ENCODE assay signal across 12 cellular contexts in the genomic region with DNA sequence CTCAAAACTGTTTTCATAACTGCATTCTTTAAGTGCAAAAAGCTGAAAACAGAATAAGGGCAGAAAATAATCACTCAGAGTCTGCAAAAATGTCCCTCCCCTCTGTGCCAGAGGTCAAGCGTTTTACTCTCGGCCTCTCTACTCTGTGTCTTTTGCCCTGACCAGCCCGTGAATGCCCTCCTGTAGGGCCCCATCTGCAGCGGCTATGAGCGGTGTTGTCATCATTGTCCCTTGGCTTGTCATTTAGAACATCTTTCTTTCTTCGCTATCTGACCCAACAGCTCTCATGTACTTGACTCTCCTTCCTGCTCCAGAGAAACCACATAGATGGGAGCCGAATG. TPM values are rescaled to one million over a fixed set of nuclear protein-coding genes. Genes with fewer than 3 reads are reported as not detected.
DNase-seq lines count a peak whose midpoint lies in the region; ATAC-seq and TF ChIP-seq lines count a peak whose summit lies in the region.
"Had no signal": no experiment of that assay in that cellular context is flagged by ENCODE, and none has a peak within 500 bp of the region (broad histone marks: within the 10 kb centered on the region; RNA-seq: fewer than 3 reads in every experiment).

No MANE protein-coding gene starts in this region.

- no peaks in the 10 kb centered on the region for H3K9me3 ChIP-seq in left ventricle myocardium inferior (replicated peaks)
- no peaks in the 10 kb centered on the region for H3K9me3 ChIP-seq in Peyer's patch
- no peaks in the 10 kb centered on the region for H3K9me3 ChIP-seq in esophagus squamous epithelium
- H3K9me3 ChIP-seq: ascending aorta had no signal

- H3K27me3 Mint-ChIP-seq in stimulated activated memory B cell treated with anti-CD40 and anti-IgM and Interleukin-4, amounts not matched to agents 10 μg/mL and 1 μg/mL and 100 μg/mL, for 72 hours, result no peaks in the 10 kb centered on the region

- TF ChIP-seq CTCF in left ventricle myocardium inferior (IDR thresholded peaks at IDR 0.05; ENCODE audit: borderline replicate concordance) (no peak), Peyer's patch (IDR thresholded peaks at IDR 0.05) (no peak), esophagus squamous epithelium (IDR thresholded peaks at IDR 0.05) (no peak)

- peaks cover 80% of the 10 kb centered on the region for H3K4me1 Mint-ChIP-seq in stimulated activated effector memory CD8-positive, alpha-beta T cell treated with anti-CD3 and anti-CD28 coated beads, Interleukin-12 subunit alpha, Interleukin-12 subunit beta, amount 100 ng/mL, for 72 hours
- peaks cover 77% of the 10 kb centered on the region for H3K4me1 Mint-ChIP-seq in stimulated activated memory B cell treated with anti-CD40 and anti-IgM and Interleukin-4, amounts not matched to agents 10 μg/mL and 1 μg/mL and 100 μg/mL, for 72 hours

- 80 to 85% methylated on average over 7 of the region's 7 CpGs for WGBS in esophagus squamous epithelium, 2 donors

- peaks cover 85% of the 10 kb centered on the region for H3K4me1 ChIP-seq in left ventricle myocardium inferior
- H3K4me1 ChIP-seq in Peyer's patch, result peaks cover 0 to 12% (median 7%) of the 10 kb centered on the region in 4 donors
- peaks cover 28 to 100% (median 72%) of the 10 kb centered on the region in 3 donors for H3K4me1 ChIP-seq in esophagus squamous epithelium

- H3K27me3 ChIP-seq in left ventricle myocardium inferior (ENCODE audit: low read depth), result no peaks in the 10 kb centered on the region
- no peaks in the 10 kb centered on the region for H3K27me3 ChIP-seq in Peyer's patch
- H3K27me3 ChIP-seq in esophagus squamous epithelium, result no peaks in the 10 kb centered on the region
- H3K27me3 ChIP-seq: ascending aorta, hepatocyte had no signal

- H3K27ac ChIP-seq in left ventricle myocardium inferior (replicated peaks), result peak overlapping the region; percentile 84
- H3K27ac ChIP-seq in Peyer's patch, result no peak overlapping the region
- H3K27ac ChIP-seq in esophagus squamous epithelium, result peak overlapping the region; percentile 14 to 62 (median 30)
- H3K27ac ChIP-seq: ascending aorta, hepatocyte had no signal

- H3K4me3 Mint-ChIP-seq in stimulated activated effector memory CD8-positive, alpha-beta T cell treated with anti-CD3 and anti-CD28 coated beads, Interleukin-12 subunit alpha, Interleukin-12 subunit beta, amount 100 ng/mL, for 72 hours, result peak overlapping the region; percentile 36
- H3K4me3 Mint-ChIP-seq in stimulated activated memory B cell treated with anti-CD40 and anti-IgM and Interleukin-4, amounts not matched to agents 10 μg/mL and 1 μg/mL and 100 μg/mL, for 72 hours, result no peak overlapping the region

- TF ChIP-seq POLR2A in Peyer's patch (IDR thresholded peaks at IDR 0.05) (no peak), esophagus squamous epithelium (IDR thresholded peaks at IDR 0.05) (no peak)

- intact Hi-C loops in left ventricle myocardium inferior (cut with micrococcal nuclease), result loop anchor here (5.0 to 10.0 kb wide), 2 partner anchors 154 to 299 kb away; no protein-coding TSS in a partner anchor
- intact Hi-C loops in left cardiac atrium (cut with DNase I), result loop anchor here in 1 of 2 donors (1.0 kb wide), 2 partner anchors 154 to 273 kb away; a partner anchor contains a TSS
- intact Hi-C loops in esophagus squamous epithelium (cut with DNase I), result loop anchor here (5.0 kb wide), 1 partner anchor 186 kb away; a partner anchor contains a TSS
- intact Hi-C loops in head of caudate nucleus (cut with DNase I), result loop anchor here (5.0 kb wide), 1 partner anchor 154 kb away; no protein-coding TSS in a partner anchor

- H3K36me3 ChIP-seq in left ventricle myocardium inferior (no peaks in the 10 kb centered on the region), Peyer's patch (no peaks in the 10 kb centered on the region), esophagus squamous epithelium (peaks cover 0 to 21% (median 0%) of the 10 kb centered on the region in 3 donors)
- H3K36me3 ChIP-seq: ascending aorta had no signal

- no peaks in the 10 kb centered on the region for H3K9me3 Mint-ChIP-seq in stimulated activated effector memory CD8-positive, alpha-beta T cell treated with anti-CD3 and anti-CD28 coated beads, Interleukin-12 subunit alpha, Interleukin-12 subunit beta, amount 100 ng/mL, for 72 hours
- no peaks in the 10 kb centered on the region for H3K9me3 Mint-ChIP-seq in stimulated activated memory B cell treated with anti-CD40 and anti-IgM and Interleukin-4, amounts not matched to agents 10 μg/mL and 1 μg/mL and 100 μg/mL, for 72 hours
- H3K9me3 Mint-ChIP-seq: T-helper 1 cell treated with Interleukin-12 subunit alpha and Interleukin-12 subunit beta and Interleukin-4 antibody, amounts not matched to agents 30 μg/mL and 1 μg/mL, for 36 hours; WTC11 had no signal

- peak overlapping the region; percentile 84 for H3K27ac Mint-ChIP-seq in stimulated activated effector memory CD8-positive, alpha-beta T cell treated with anti-CD3 and anti-CD28 coated beads, Interleukin-12 subunit alpha, Interleukin-12 subunit beta, amount 100 ng/mL, for 72 hours
- no peak overlapping the region for H3K27ac Mint-ChIP-seq in stimulated activated memory B cell treated with anti-CD40 and anti-IgM and Interleukin-4, amounts not matched to agents 10 μg/mL and 1 μg/mL and 100 μg/mL, for 72 hours
- H3K27ac Mint-ChIP-seq: WTC11 had no signal

- H3K4me3 ChIP-seq in left ventricle myocardium inferior, result no peak overlapping the region
- H3K4me3 ChIP-seq in Peyer's patch, result no peak overlapping the region
- no peak overlapping the region for H3K4me3 ChIP-seq in esophagus squamous epithelium
- H3K4me3 ChIP-seq: ascending aorta, hepatocyte had no signal

- no peak for DNase-seq in left ventricle myocardium inferior
- DNase-seq in left cardiac atrium, result no peak
- peak in 2 of 3 donors; percentile 11 to 42 for DNase-seq in Peyer's patch
- DNase-seq in esophagus squamous epithelium (lab: John Stamatoyannopoulos, UW), result no peak
- no peak for DNase-seq in stimulated activated effector memory CD8-positive, alpha-beta T cell treated with anti-CD3 and anti-CD28 coated beads, Interleukin-12 subunit alpha, Interleukin-12 subunit beta, amount 100 ng/mL, for 72 hours (ENCODE audit: low spot score in 2 of 2)
- no peak for DNase-seq in head of caudate nucleus

- peaks cover 66% of the 10 kb centered on the region for H3K36me3 Mint-ChIP-seq in stimulated activated effector memory CD8-positive, alpha-beta T cell treated with anti-CD3 and anti-CD28 coated beads, Interleukin-12 subunit alpha, Interleukin-12 subunit beta, amount 100 ng/mL, for 72 hours
- H3K36me3 Mint-ChIP-seq in stimulated activated memory B cell treated with anti-CD40 and anti-IgM and Interleukin-4, amounts not matched to agents 10 μg/mL and 1 μg/mL and 100 μg/mL, for 72 hours, result peaks cover 16% of the 10 kb centered on the region
- H3K36me3 Mint-ChIP-seq: WTC11 had no signal

- ATAC-seq in left cardiac atrium (no peak), HG03457 (IDR thresholded peaks at IDR 0.05; ENCODE audit: unreplicated experiment) (no peak)
- no peak for ATAC-seq in stimulated activated effector memory CD8-positive, alpha-beta T cell treated with anti-CD3 and anti-CD28 coated beads, Interleukin-12 subunit alpha, Interleukin-12 subunit beta, amount 100 ng/mL, for 72 hours
- ATAC-seq in stimulated activated memory B cell treated with anti-CD40 and anti-IgM and Interleukin-4, amounts not matched to agents 10 μg/mL and 1 μg/mL and 100 μg/mL, for 72 hours, result no peak

RNA-seq across cellular contexts. Expression of a gene that starts 21.7 kb away (rescaled TPM):
- 17.1 TPM for total RNA-seq in left ventricle myocardium inferior
- 10 to 100 TPM; 18.4 to 28.7 TPM for total RNA-seq in left cardiac atrium
- 10 to 100 TPM in 2 of 4 donors, 1 to 10 TPM in 2; 5.1 to 23.9 (median 9.4) TPM for total RNA-seq in Peyer's patch
- total RNA-seq in esophagus squamous epithelium, result 10 to 100 TPM; 24.8 to 44.0 (median 34.8) TPM

Comparison
In these comparisons a context has a peak if more than half of its experiments do, and no peak if none do; other contexts are left out.
1. DNase-seq: peak in Peyer's patch (2 of 3); none in left ventricle myocardium inferior (single experiment), left cardiac atrium (single experiment), esophagus squamous epithelium (single experiment), stimulated activated effector memory CD8-positive, alpha-beta T cell treated with anti-CD3 and anti-CD28 coated beads, Interleukin-12 subunit alpha, Interleukin-12 subunit beta, amount 100 ng/mL, for 72 hours (0 of 2) and head of caudate nucleus (0 of 42).
2. H3K27ac ChIP-seq: peak in left ventricle myocardium inferior (single experiment) and esophagus squamous epithelium (4 of 4); none in Peyer's patch (0 of 4).